Comparison of ENCODE assay signal across 1 cellular context in the genomic region with DNA sequence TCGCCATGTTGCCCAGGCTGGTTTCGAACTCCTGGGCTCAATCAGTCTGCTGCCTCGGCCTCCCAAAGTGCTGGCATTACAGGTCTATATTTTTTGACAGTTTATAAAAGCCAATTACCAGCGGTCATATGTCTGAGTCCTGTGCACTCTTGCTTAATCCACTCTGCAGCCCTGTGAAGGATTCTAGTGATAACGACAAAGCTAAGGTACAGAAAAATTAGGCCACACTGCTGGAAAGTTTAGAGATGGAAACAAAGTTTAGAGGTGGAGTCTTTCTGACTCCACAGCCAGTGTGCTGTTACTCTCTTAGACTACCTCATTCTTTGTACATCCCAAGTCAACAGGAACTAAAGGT.
A peak's percentile ranks its signal among the peaks of the same experiment; 100 is the strongest.
TF ChIP-seq lines count a peak whose summit lies in the region.

No MANE protein-coding gene starts in this region.

TF ChIP-seq in GM12878, 131 proteins besides CTCF, POLR2A, EP300 and RAD21 (continued from another document):
- TF ChIP-seq, protein P1, sequence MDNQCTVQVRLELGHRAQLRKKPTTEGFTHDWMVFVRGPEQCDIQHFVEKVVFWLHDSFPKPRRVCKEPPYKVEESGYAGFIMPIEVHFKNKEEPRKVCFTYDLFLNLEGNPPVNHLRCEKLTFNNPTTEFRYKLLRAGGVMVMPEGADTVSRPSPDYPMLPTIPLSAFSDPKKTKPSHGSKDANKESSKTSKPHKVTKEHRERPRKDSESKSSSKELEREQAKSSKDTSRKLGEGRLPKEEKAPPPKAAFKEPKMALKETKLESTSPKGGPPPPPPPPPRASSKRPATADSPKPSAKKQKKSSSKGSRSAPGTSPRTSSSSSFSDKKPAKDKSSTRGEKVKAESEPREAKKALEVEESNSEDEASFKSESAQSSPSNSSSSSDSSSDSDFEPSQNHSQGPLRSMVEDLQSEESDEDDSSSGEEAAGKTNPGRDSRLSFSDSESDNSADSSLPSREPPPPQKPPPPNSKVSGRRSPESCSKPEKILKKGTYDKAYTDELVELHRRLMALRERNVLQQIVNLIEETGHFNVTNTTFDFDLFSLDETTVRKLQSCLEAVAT (IDR thresholded peaks at IDR 0.05): no peak
- TF ChIP-seq HDAC6 (IDR thresholded peaks at IDR 0.05; ENCODE audit: unreplicated experiment) (no peak), EGR1 (IDR thresholded peaks at IDR 0.05; ENCODE audit: borderline replicate concordance in 1 of 2, low read depth in 2 of 2, low read length in 2 of 2) (no peak), RELA (IDR thresholded peaks at IDR 0.05; ENCODE audit: borderline replicate concordance, partially characterized antibody) (peak; percentile 15), STAT3 (IDR thresholded peaks at IDR 0.05; ENCODE audit: low read depth, low read length) (no peak), SKIL (IDR thresholded peaks at IDR 0.05; ENCODE audit: low read depth, poor library complexity, severe bottlenecking) (peak; percentile 43), TBL1XR1 (IDR thresholded peaks at IDR 0.05; ENCODE audit: low read depth, low read length) (no peak), USF2 (IDR thresholded peaks at IDR 0.05; ENCODE audit: borderline replicate concordance, low read depth, low read length) (no peak)
- TF ChIP-seq, protein P2, sequence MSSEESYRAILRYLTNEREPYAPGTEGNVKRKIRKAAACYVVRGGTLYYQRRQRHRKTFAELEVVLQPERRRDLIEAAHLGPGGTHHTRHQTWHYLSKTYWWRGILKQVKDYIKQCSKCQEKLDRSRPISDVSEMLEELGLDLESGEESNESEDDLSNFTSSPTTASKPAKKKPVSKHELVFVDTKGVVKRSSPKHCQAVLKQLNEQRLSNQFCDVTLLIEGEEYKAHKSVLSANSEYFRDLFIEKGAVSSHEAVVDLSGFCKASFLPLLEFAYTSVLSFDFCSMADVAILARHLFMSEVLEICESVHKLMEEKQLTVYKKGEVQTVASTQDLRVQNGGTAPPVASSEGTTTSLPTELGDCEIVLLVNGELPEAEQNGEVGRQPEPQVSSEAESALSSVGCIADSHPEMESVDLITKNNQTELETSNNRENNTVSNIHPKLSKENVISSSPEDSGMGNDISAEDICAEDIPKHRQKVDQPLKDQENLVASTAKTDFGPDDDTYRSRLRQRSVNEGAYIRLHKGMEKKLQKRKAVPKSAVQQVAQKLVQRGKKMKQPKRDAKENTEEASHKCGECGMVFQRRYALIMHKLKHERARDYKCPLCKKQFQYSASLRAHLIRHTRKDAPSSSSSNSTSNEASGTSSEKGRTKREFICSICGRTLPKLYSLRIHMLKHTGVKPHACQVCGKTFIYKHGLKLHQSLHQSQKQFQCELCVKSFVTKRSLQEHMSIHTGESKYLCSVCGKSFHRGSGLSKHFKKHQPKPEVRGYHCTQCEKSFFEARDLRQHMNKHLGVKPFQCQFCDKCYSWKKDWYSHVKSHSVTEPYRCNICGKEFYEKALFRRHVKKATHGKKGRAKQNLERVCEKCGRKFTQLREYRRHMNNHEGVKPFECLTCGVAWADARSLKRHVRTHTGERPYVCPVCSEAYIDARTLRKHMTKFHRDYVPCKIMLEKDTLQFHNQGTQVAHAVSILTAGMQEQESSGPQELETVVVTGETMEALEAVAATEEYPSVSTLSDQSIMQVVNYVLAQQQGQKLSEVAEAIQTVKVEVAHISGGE (CRISPR knock-in tag; IDR thresholded peaks at IDR 0.05): no peak
